In genomic region chr20:33370296-33370695, GRCh38 we compare ENCODE assay signal across 9 cellular contexts. TPM values are rescaled to one million over a fixed set of nuclear protein-coding genes. Genes with fewer than 3 reads are reported as not detected.
A peak's percentile ranks its signal among the peaks of the same experiment; 100 is the strongest.
DNase-seq lines count a peak whose midpoint lies in the region; TF ChIP-seq lines count a peak whose summit lies in the region.
"Had no signal": no experiment of that assay in that cellular context is flagged by ENCODE, and none has a peak within 500 bp of the region (broad histone marks: within the 10 kb centered on the region; RNA-seq: fewer than 3 reads in every experiment).

No MANE protein-coding gene starts in this region.

- no peak for TF ChIP-seq POLR2A in breast epithelium (IDR thresholded peaks at IDR 0.05)

- H3K36me3 Mint-ChIP-seq in MCF 10A (ENCODE audit: insufficient read depth, unreplicated experiment) (peaks cover 74% of the 10 kb centered on the region), nephron progenitor cell (ENCODE audit: low read depth) (peaks cover 71% of the 10 kb centered on the region)

- H3K4me1 Mint-ChIP-seq in MCF 10A (ENCODE audit: insufficient read depth, unreplicated experiment) (peaks cover 13% of the 10 kb centered on the region), nephron progenitor cell (no peaks in the 10 kb centered on the region)

- CTCF ChIA-PET in MCF 10A (lab: Yijun Ruan, JAX): interaction anchor here (0.5 to 0.6 kb wide), 2 partner anchors 22 to 1272 kb away, joined by 3 read pairs; no protein-coding TSS in a partner anchor

- no peaks in the 10 kb centered on the region for H3K27me3 ChIP-seq in breast epithelium

- POLR2A ChIA-PET in MCF 10A (lab: Yijun Ruan, JAX): no interaction called here

- TF ChIP-seq CTCF in MCF 10A (IDR thresholded peaks at IDR 0.05; ENCODE audit: unreplicated experiment): no peak
- TF ChIP-seq CTCF in breast epithelium (IDR thresholded peaks at IDR 0.05): no peak
- no peak for TF ChIP-seq CTCF in nephron progenitor cell (IDR thresholded peaks at IDR 0.05)

- H3K9me3 ChIP-seq in breast epithelium: no peaks in the 10 kb centered on the region

- no TSS peak for BruUV-seq in MCF 10A (replicated peaks; lab: Mats Ljungman, UMichigan)

- H3K4me3 ChIP-seq in breast epithelium (no peak overlapping the region), urinary bladder (ENCODE audit: low read depth, low read length) (no peak overlapping the region)

- H3K36me3 ChIP-seq in breast epithelium (peaks cover 4% of the 10 kb centered on the region), urinary bladder (ENCODE audit: insufficient read depth) (peaks cover 1% of the 10 kb centered on the region)

- intact Hi-C loops in MCF 10A (cut with micrococcal nuclease): no loop called here
- intact Hi-C loops in breast epithelium (cut with DNase I; ENCODE audit: low total_unique reads): no loop called here

- H3K27me3 Mint-ChIP-seq in MCF 10A (ENCODE audit: insufficient read depth, unreplicated experiment): no peaks in the 10 kb centered on the region
- H3K27me3 Mint-ChIP-seq in nephron progenitor cell (ENCODE audit: low read depth, poor library complexity): no peaks in the 10 kb centered on the region

- H3K27ac ChIP-seq in breast epithelium: peak overlapping the region in 1 of 2 donors; percentile 8
- H3K27ac ChIP-seq in urinary bladder (ENCODE audit: low read depth): peak overlapping the region; percentile 39

- WGBS in urinary bladder: 92% methylated on average over 8 of the region's 8 CpGs

- DNase-seq in MCF 10A (ENCODE audit: unreplicated experiment): peak; percentile 36
- no peak for DNase-seq in breast epithelium (ENCODE audit: low spot score in 2 of 2)
- peak; percentile 59 for DNase-seq in activated T-cell treated with anti-CD3 and anti-CD28 coated beads, Interleukin-2, amount 50 U/mL, for 1 hour
- DNase-seq in mucosa of gallbladder (ENCODE audit: low spot score): peak; percentile 22
- DNase-seq in NCI-H774 (lab: John Stamatoyannopoulos, UW): no peak
- DNase-seq in nephron progenitor cell: no peak
- no peak for DNase-seq in RKO (ENCODE audit: low spot score)
- DNase-seq: occipital lobe had no signal

- H3K9me3 Mint-ChIP-seq in MCF 10A (ENCODE audit: unreplicated experiment) (no peaks in the 10 kb centered on the region), nephron progenitor cell (no peaks in the 10 kb centered on the region)

- no peaks in the 10 kb centered on the region for H3K4me1 ChIP-seq in breast epithelium
- no peaks in the 10 kb centered on the region for H3K4me1 ChIP-seq in urinary bladder (ENCODE audit: insufficient read depth)

- H3K27ac Mint-ChIP-seq in MCF 10A (ENCODE audit: low read depth, unreplicated experiment) (peak overlapping the region; percentile 66), nephron progenitor cell (no peak overlapping the region)

- H3K4me3 Mint-ChIP-seq in MCF 10A (ENCODE audit: unreplicated experiment) (no peak overlapping the region), nephron progenitor cell (no peak overlapping the region)

RNA-seq across cellular contexts. Expression of gene CDK5RAP1, which starts 31.0 kb away (rescaled TPM):
- total RNA-seq in MCF 10A (2022) (41.0 and 45.0 TPM in 2 replicates), breast epithelium (10 to 100 TPM; 21.8 to 32.4 (median 29.4) TPM), mucosa of gallbladder (18.7 TPM), urinary bladder (16.5 TPM)
- polyA plus RNA-seq in urinary bladder: 22.6 TPM

Comparison
In these comparisons a context has a peak if more than half of its experiments do, and no peak if none do; other contexts are left out.
1. DNase-seq: peak in MCF 10A (single experiment), activated T-cell treated with anti-CD3 and anti-CD28 coated beads, Interleukin-2, amount 50 U/mL, for 1 hour (single experiment) and mucosa of gallbladder (single experiment); none in breast epithelium (0 of 2), NCI-H774 (single experiment), nephron progenitor cell (single experiment) and RKO (single experiment).